In the genomic region with DNA sequence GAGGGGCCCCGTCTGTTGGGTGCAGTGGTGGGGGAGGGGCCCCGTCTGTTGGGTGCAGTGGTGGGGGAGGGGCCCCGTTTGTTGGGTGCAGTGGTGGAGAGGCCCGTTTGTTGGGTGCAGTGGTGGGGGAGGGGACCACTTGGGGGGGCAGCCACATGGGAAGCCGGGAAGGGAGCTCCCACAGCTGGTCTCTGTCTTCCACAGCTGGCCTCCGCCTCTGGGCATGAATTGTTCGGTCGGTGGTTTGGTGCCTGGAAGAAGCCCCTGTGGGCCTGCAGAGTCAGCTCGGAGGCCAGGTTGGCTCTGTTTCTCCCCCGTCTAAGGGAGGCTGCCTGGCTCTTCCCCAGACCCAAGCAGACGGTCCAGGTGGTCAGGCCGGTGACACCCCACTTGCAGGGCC, we compare ENCODE assay signal across 18 cellular contexts.
DNase-seq lines count a peak whose midpoint lies in the region; TF ChIP-seq lines count a peak whose summit lies in the region.
"Had no signal": no experiment of that assay in that cellular context is flagged by ENCODE, and none has a peak within 500 bp of the region (broad histone marks: within the 10 kb centered on the region; RNA-seq: fewer than 3 reads in every experiment).

No MANE protein-coding gene starts in this region.

- H3K79me2 ChIP-seq in smooth muscle cell (ENCODE audit: low read depth) = peaks cover 95% of the 10 kb centered on the region

- intact Hi-C loops in activated naive CD4-positive, alpha-beta T cell treated with anti-CD3 and anti-CD28 coated beads for 36 hours (cut with micrococcal nuclease) = no loop called here

- H3K27me3 Mint-ChIP-seq in chondrocyte (ENCODE audit: low read depth) = no peaks in the 10 kb centered on the region
- no peaks in the 10 kb centered on the region for H3K27me3 Mint-ChIP-seq in activated naive CD4-positive, alpha-beta T cell treated with anti-CD3 and anti-CD28 coated beads for 36 hours (ENCODE audit: low read depth)
- H3K27me3 Mint-ChIP-seq: CD4-positive, CD25-positive, alpha-beta regulatory T cell had no signal

- no peak overlapping the region for H3K4me2 ChIP-seq in smooth muscle cell

- H3K4me1 Mint-ChIP-seq in chondrocyte (ENCODE audit: low read depth) = peaks cover 72% of the 10 kb centered on the region
- H3K4me1 Mint-ChIP-seq in activated naive CD4-positive, alpha-beta T cell treated with anti-CD3 and anti-CD28 coated beads for 36 hours (ENCODE audit: low read depth) = peaks cover 1% of the 10 kb centered on the region
- H3K4me1 Mint-ChIP-seq: H9 had no signal

- H3K4me3 ChIP-seq in AG04450 (ENCODE audit: low read depth, low read length) = no peak overlapping the region
- H3K4me3 ChIP-seq in smooth muscle cell = no peak overlapping the region
- H3K4me3 ChIP-seq: SJCRH30 had no signal

- no peak for DNase-seq in AG04450 (ENCODE audit: low read depth, low spot score)
- DNase-seq in RPMI7951 (ENCODE audit: low read depth) = peak; percentile 70
- DNase-seq in chondrocyte (ENCODE audit: low spot score) = no peak
- no peak for DNase-seq in smooth muscle cell (lab: John Stamatoyannopoulos, UW; ENCODE audit: unreplicated experiment)
- DNase-seq in activated naive CD4-positive, alpha-beta T cell treated with anti-CD3 and anti-CD28 coated beads for 36 hours = no peak
- DNase-seq in cerebellar nuclear complex (lab: John Stamatoyannopoulos, UW) = no peak
- DNase-seq in GOT3 (lab: John Stamatoyannopoulos, UW) = no peak
- DNase-seq: CD4-positive, CD25-positive, alpha-beta regulatory T cell; COR-L47; DMS79; H9; HFFc6; Kasumi-1; NCI-H1694 treated with DMSO at 0.1 percent for 48 hours; NCI-H2081 treated with DMSO at 0.1 percent for 48 hours; NCI-H446 treated with DMSO at 0.1 percent for 48 hours; NCI-H526 treated with DMSO at 0.1 percent for 48 hours; SJCRH30 had no signal

- H3K4me1 ChIP-seq in smooth muscle cell (ENCODE audit: low read depth) = no peaks in the 10 kb centered on the region

- H3K4me3 Mint-ChIP-seq in chondrocyte (ENCODE audit: unreplicated experiment) = no peak overlapping the region
- H3K4me3 Mint-ChIP-seq in activated naive CD4-positive, alpha-beta T cell treated with anti-CD3 and anti-CD28 coated beads for 36 hours = no peak overlapping the region
- H3K4me3 Mint-ChIP-seq: CD4-positive, CD25-positive, alpha-beta regulatory T cell; H9; HFFc6 had no signal

- WGBS in smooth muscle cell (ENCODE audit: low lambda C conversion rate) = 87% methylated on average over 11 of the region's 12 CpGs

- TF ChIP-seq CTCF in AG04450 (IDR thresholded peaks at IDR 0.05; ENCODE audit: low read depth, low read length) (no peak), chondrocyte (IDR thresholded peaks at IDR 0.05) (no peak), smooth muscle cell (IDR thresholded peaks at IDR 0.05; ENCODE audit: borderline replicate concordance, insufficient read depth, poor library complexity, severe bottlenecking) (no peak)

- H2AFZ ChIP-seq in smooth muscle cell (ENCODE audit: low read depth) = no peak overlapping the region

- H3K9me3 Mint-ChIP-seq in chondrocyte (ENCODE audit: low read depth) = no peaks in the 10 kb centered on the region
- no peaks in the 10 kb centered on the region for H3K9me3 Mint-ChIP-seq in activated naive CD4-positive, alpha-beta T cell treated with anti-CD3 and anti-CD28 coated beads for 36 hours

- H3K36me3 Mint-ChIP-seq in chondrocyte (ENCODE audit: low read depth) = peaks cover 42% of the 10 kb centered on the region
- H3K36me3 Mint-ChIP-seq in activated naive CD4-positive, alpha-beta T cell treated with anti-CD3 and anti-CD28 coated beads for 36 hours (ENCODE audit: low read depth) = no peaks in the 10 kb centered on the region
- H3K36me3 Mint-ChIP-seq: CD4-positive, CD25-positive, alpha-beta regulatory T cell had no signal

- H3K36me3 ChIP-seq in smooth muscle cell (ENCODE audit: low read depth) = peaks cover 10% of the 10 kb centered on the region

- no peak overlapping the region for H3K9ac ChIP-seq in smooth muscle cell (ENCODE audit: low read depth)

- H3K27ac ChIP-seq in AG04450 (ENCODE audit: low read depth, low read length) = peak overlapping the region; percentile 21
- H3K27ac ChIP-seq in smooth muscle cell (ENCODE audit: low read depth) = peak overlapping the region; percentile 72
- H3K27ac ChIP-seq: SJCRH30 had no signal

- H4K20me1 ChIP-seq in smooth muscle cell (ENCODE audit: low read depth) = peaks cover 100% of the 10 kb centered on the region

- no peaks in the 10 kb centered on the region for H3K27me3 ChIP-seq in AG04450 (ENCODE audit: control insufficient read depth, insufficient read depth, low read length)
- H3K27me3 ChIP-seq in smooth muscle cell (ENCODE audit: low read depth) = no peaks in the 10 kb centered on the region
- H3K27me3 ChIP-seq: SJCRH30 had no signal

- H3K27ac Mint-ChIP-seq in chondrocyte (ENCODE audit: unreplicated experiment) = peak overlapping the region; percentile 76
- no peak overlapping the region for H3K27ac Mint-ChIP-seq in activated naive CD4-positive, alpha-beta T cell treated with anti-CD3 and anti-CD28 coated beads for 36 hours
- H3K27ac Mint-ChIP-seq: CD4-positive, CD25-positive, alpha-beta regulatory T cell had no signal

- CTCF ChIA-PET in AG04450 (lab: Charles Lee) = interaction anchor here (1.0 kb wide), 1 partner anchor 262 kb away, joined by 3 read pairs; no protein-coding TSS in a partner anchor
- CTCF ChIA-PET in activated naive CD4-positive, alpha-beta T cell treated with anti-CD3 and anti-CD28 coated beads for 36 hours (lab: Charles Lee) = no interaction called here

- POLR2A ChIA-PET in AG04450 (lab: Yijun Ruan, JAX) = no interaction called here

- H3F3A ChIP-seq in smooth muscle cell (ENCODE audit: low read depth) = peaks cover 81% of the 10 kb centered on the region

- H3K9me3 ChIP-seq in AG04450 (ENCODE audit: control insufficient read depth, insufficient read depth, low read length) (peaks cover 3% of the 10 kb centered on the region; the same call in 1 of the 2 replicates), smooth muscle cell (replicated peaks; ENCODE audit: low read depth) (no peaks in the 10 kb centered on the region)
- H3K9me3 ChIP-seq: SJCRH30 had no signal
